Comparison of ENCODE assay signal across 12 cellular contexts in genomic region chr11:112364962-112365481, GRCh38.
DNase-seq lines count a peak whose midpoint lies in the region; ATAC-seq and TF ChIP-seq lines count a peak whose summit lies in the region.
"Had no signal": no experiment of that assay in that cellular context is flagged by ENCODE, and none has a peak within 500 bp of the region (broad histone marks: within the 10 kb centered on the region; RNA-seq: fewer than 3 reads in every experiment).

No MANE protein-coding gene starts in this region.

- H3K4me1 ChIP-seq in adipocyte (ENCODE audit: control insufficient read depth, insufficient read depth, low read length) (peaks cover 12% of the 10 kb centered on the region), uterus (peaks cover 0 to 3% of the 10 kb centered on the region in 2 donors), mesendoderm (ENCODE audit: control insufficient read depth, low read depth, low read length) (no peaks in the 10 kb centered on the region)
- H3K4me1 ChIP-seq: heart left ventricle had no signal

- no peak for TF ChIP-seq CTCF in HFF-Myc (IDR thresholded peaks at IDR 0.05; ENCODE audit: low read depth, low read length, missing control alignments)
- TF ChIP-seq CTCF in foreskin fibroblast (IDR thresholded peaks at IDR 0.05; ENCODE audit: low read depth, low read length) = no peak
- no peak for TF ChIP-seq CTCF in uterus (IDR thresholded peaks at IDR 0.05)
- no peak for TF ChIP-seq CTCF in activated CD8-positive, alpha-beta T cell treated with anti-CD3 and anti-CD28 coated beads for 36 hours (IDR thresholded peaks at IDR 0.05)

- H3K79me1 ChIP-seq in mesendoderm (ENCODE audit: low read length) = no peaks in the 10 kb centered on the region

- no peak overlapping the region for H3K4ac ChIP-seq in mesendoderm (ENCODE audit: low read depth, low read length)

- H2AK5ac ChIP-seq in mesendoderm (ENCODE audit: low read length) = no peak overlapping the region

- H4K5ac ChIP-seq in mesendoderm (ENCODE audit: low read length) = no peak overlapping the region

- no CpG with 5 or more reads among the region's 7 CpGs for WGBS in mesendoderm (ENCODE audit: extremely low coverage, insufficient coverage, low lambda C conversion rate)

- no peak overlapping the region for H3K56ac ChIP-seq in mesendoderm (ENCODE audit: low read length)

- no peak overlapping the region for H3K4me3 Mint-ChIP-seq in activated CD8-positive, alpha-beta T cell treated with anti-CD3 and anti-CD28 coated beads for 36 hours

- POLR2A ChIA-PET in activated CD8-positive, alpha-beta T cell treated with anti-CD3 and anti-CD28 coated beads for 36 hours (lab: Charles Lee) = no interaction called here

- CTCF ChIA-PET in activated CD8-positive, alpha-beta T cell treated with anti-CD3 and anti-CD28 coated beads for 36 hours (lab: Charles Lee) = interaction anchor here (1.0 to 1.1 kb wide), 2 partner anchors 9 to 89 kb away, joined by 3 to 4 read pairs; no protein-coding TSS in a partner anchor

- H2BK120ac ChIP-seq in mesendoderm (ENCODE audit: low read depth, low read length) = no peak overlapping the region

- H3K4me1 Mint-ChIP-seq in activated CD8-positive, alpha-beta T cell treated with anti-CD3 and anti-CD28 coated beads for 36 hours (ENCODE audit: low read depth) = no peaks in the 10 kb centered on the region

- H3K9me3 ChIP-seq in adipocyte (ENCODE audit: control insufficient read depth, low read length) = no peaks in the 10 kb centered on the region
- no peaks in the 10 kb centered on the region for H3K9me3 ChIP-seq in uterus
- H3K9me3 ChIP-seq: heart left ventricle had no signal

- H3K27me3 ChIP-seq in adipocyte (replicated peaks; ENCODE audit: control insufficient read depth, insufficient read depth, low read length) (no peaks in the 10 kb centered on the region), uterus (no peaks in the 10 kb centered on the region), mesendoderm (ENCODE audit: insufficient read depth, low read length, poor library complexity) (no peaks in the 10 kb centered on the region)
- H3K27me3 ChIP-seq: heart left ventricle had no signal

- no peaks in the 10 kb centered on the region for H3K9me3 Mint-ChIP-seq in activated CD8-positive, alpha-beta T cell treated with anti-CD3 and anti-CD28 coated beads for 36 hours

- DNase-seq in HFF-Myc (ENCODE audit: extremely low read depth, low read depth) (peak; percentile 85), adipocyte (ENCODE audit: low read depth) (peak; percentile 63), foreskin fibroblast (peak; percentile 94), uterus (peak; percentile 24 to 79), mesendoderm (no peak)
- no peak for DNase-seq in activated CD8-positive, alpha-beta T cell treated with anti-CD3 and anti-CD28 coated beads for 36 hours
- DNase-seq: caudate nucleus, GDM1, heart left ventricle, MV-4-11, right cardiac atrium had no signal

- no peak overlapping the region for H2BK15ac ChIP-seq in mesendoderm (replicated peaks; ENCODE audit: low read depth)

- H3K4me3 ChIP-seq in HFF-Myc (replicated peaks; ENCODE audit: low read depth, low read length) = no peak overlapping the region
- no peak overlapping the region for H3K4me3 ChIP-seq in adipocyte (ENCODE audit: low read length)
- peak overlapping the region in 1 of 2 donors; percentile 10 for H3K4me3 ChIP-seq in foreskin fibroblast (ENCODE audit: low read depth in 1 of 2, low read length in 2 of 2)
- no peak overlapping the region for H3K4me3 ChIP-seq in uterus
- H3K4me3 ChIP-seq in mesendoderm (ENCODE audit: low read length) = no peak overlapping the region
- H3K4me3 ChIP-seq: heart left ventricle had no signal

- H3K36me3 ChIP-seq in adipocyte (ENCODE audit: control insufficient read depth, insufficient read depth, low read length, severe bottlenecking) (no peaks in the 10 kb centered on the region), uterus (no peaks in the 10 kb centered on the region), mesendoderm (ENCODE audit: control insufficient read depth, insufficient read depth, low read length) (no peaks in the 10 kb centered on the region)
- H3K36me3 ChIP-seq: heart left ventricle had no signal

- H3K27ac ChIP-seq in uterus (peak overlapping the region; percentile 85 to 89), mesendoderm (ENCODE audit: low read depth, low read length) (no peak overlapping the region)

- TF ChIP-seq POLR2A in uterus (IDR thresholded peaks at IDR 0.05) = no peak

- intact Hi-C loops in uterus (cut with DNase I; ENCODE audit: low total_unique reads) = no loop called here
- intact Hi-C loops in activated CD8-positive, alpha-beta T cell treated with anti-CD3 and anti-CD28 coated beads for 36 hours (cut with micrococcal nuclease) = no loop called here

- no peaks in the 10 kb centered on the region for H3K36me3 Mint-ChIP-seq in activated CD8-positive, alpha-beta T cell treated with anti-CD3 and anti-CD28 coated beads for 36 hours (ENCODE audit: low read depth)

- H3K23ac ChIP-seq in mesendoderm (ENCODE audit: low read length) = no peak overlapping the region

- no peak for ATAC-seq in activated CD8-positive, alpha-beta T cell treated with anti-CD3 and anti-CD28 coated beads for 36 hours
- ATAC-seq in GM21447 (IDR thresholded peaks at IDR 0.05; ENCODE audit: unreplicated experiment) = no peak
- ATAC-seq: heart left ventricle, right cardiac atrium had no signal

- H4K8ac ChIP-seq in mesendoderm (ENCODE audit: low read depth, low read length) = no peak overlapping the region

- no peak overlapping the region for H2BK5ac ChIP-seq in mesendoderm (ENCODE audit: low read length)

- H3K18ac ChIP-seq in mesendoderm (ENCODE audit: low read length) = no peak overlapping the region

- H3K27ac Mint-ChIP-seq in activated CD8-positive, alpha-beta T cell treated with anti-CD3 and anti-CD28 coated beads for 36 hours = no peak overlapping the region

- H3K4me2 ChIP-seq in mesendoderm (ENCODE audit: low read length) = no peak overlapping the region

- no peak overlapping the region for H3K9ac ChIP-seq in adipocyte (ENCODE audit: low read length)
- no peak overlapping the region for H3K9ac ChIP-seq in mesendoderm (ENCODE audit: low read length)

- no peaks in the 10 kb centered on the region for H3K79me2 ChIP-seq in mesendoderm (ENCODE audit: control insufficient read depth, insufficient read depth, low read length)

- no peaks in the 10 kb centered on the region for H3K27me3 Mint-ChIP-seq in activated CD8-positive, alpha-beta T cell treated with anti-CD3 and anti-CD28 coated beads for 36 hours

Comparison
In these comparisons a context has a peak if more than half of its experiments do, and no peak if none do; other contexts are left out.
1. DNase-seq: peak in HFF-Myc (single experiment), adipocyte (single experiment), foreskin fibroblast (2 of 2) and uterus (2 of 2); none in mesendoderm (single experiment) and activated CD8-positive, alpha-beta T cell treated with anti-CD3 and anti-CD28 coated beads for 36 hours (single experiment).